8 cellular contexts compared by ENCODE assay signal in genomic region chr6:127342296-127342945, GRCh38. TPM values are rescaled to one million over a fixed set of nuclear protein-coding genes. Genes with fewer than 3 reads are reported as not detected.
A peak's percentile ranks its signal among the peaks of the same experiment; 100 is the strongest.
DNase-seq lines count a peak whose midpoint lies in the region; ATAC-seq, FAIRE-seq and TF ChIP-seq lines count a peak whose summit lies in the region.

No MANE protein-coding gene starts in this region.

- peaks cover 17% of the 10 kb centered on the region for H3K4me1 ChIP-seq in thymus (ENCODE audit: control insufficient read depth, insufficient read depth, low read length)

- no peak overlapping the region for H3K4me3 Mint-ChIP-seq in CD4-positive, alpha-beta T cell

- H3K27ac ChIP-seq in CD4-positive, alpha-beta T cell (ENCODE audit: low read depth, low read length): peak overlapping the region; percentile 72
- no peak overlapping the region for H3K27ac ChIP-seq in thymus (ENCODE audit: low read depth)

- ATAC-seq in CD4-positive, alpha-beta T cell (ENCODE audit: poor library complexity): no peak
- peak; percentile 1 for ATAC-seq in HG03354 (IDR thresholded peaks at IDR 0.05; ENCODE audit: poor library complexity, severe bottlenecking, unreplicated experiment)

- no peak overlapping the region for H3K27ac Mint-ChIP-seq in CD4-positive, alpha-beta T cell

- H3K27me3 ChIP-seq in CD4-positive, alpha-beta T cell (ENCODE audit: control insufficient read depth, insufficient read depth, low read length): no peaks in the 10 kb centered on the region
- H3K27me3 ChIP-seq in thymus (ENCODE audit: control insufficient read depth, insufficient read depth): no peaks in the 10 kb centered on the region

- no peaks in the 10 kb centered on the region for H3K9me3 Mint-ChIP-seq in CD4-positive, alpha-beta T cell

- no peak for TF ChIP-seq CTCF in CD4-positive, alpha-beta T cell (IDR thresholded peaks at IDR 0.05)

- CTCF ChIA-PET in CD4-positive, alpha-beta T cell (lab: Charles Lee): interaction anchor here (1.1 kb wide), 1 partner anchor 174 kb away, joined by 3 read pairs; no protein-coding TSS in a partner anchor

- no peaks in the 10 kb centered on the region for H3K36me3 Mint-ChIP-seq in CD4-positive, alpha-beta T cell (ENCODE audit: low read depth)

- no peak for DNase-seq in CD4-positive, alpha-beta T cell
- DNase-seq in amniotic epithelial cell (ENCODE audit: low read depth) (peak; percentile 70), iris pigment epithelial cell (ENCODE audit: low read depth) (peak; percentile 56), cerebellum (ENCODE audit: low spot score) (no peak), HTR-8/SVneo (ENCODE audit: insufficient read length, low spot score) (no peak)
- DNase-seq in activated naive CD4-positive, alpha-beta T cell treated with anti-CD3 and anti-CD28 coated beads, Interleukin-2, amount 50 U/mL, for 16 hours: no peak

- no peaks in the 10 kb centered on the region for H3K36me3 ChIP-seq in thymus (ENCODE audit: control insufficient read depth, insufficient read depth)

- H3K4me1 Mint-ChIP-seq in CD4-positive, alpha-beta T cell (ENCODE audit: low read depth): peaks cover 16% of the 10 kb centered on the region

- peak overlapping the region; percentile 88 for H3K4me3 ChIP-seq in thymus (ENCODE audit: low read length)

- POLR2A ChIA-PET in CD4-positive, alpha-beta T cell (lab: Charles Lee): interaction anchor here (0.6 to 2.2 kb wide), 5 partner anchors 51 to 1561 kb away, joined by 3 to 16 read pairs (median 3); partner anchors contain the start of gene RNF146

- 51% methylated on average over 10 of the region's 10 CpGs for WGBS in thymus

- intact Hi-C loops in CD4-positive, alpha-beta T cell (cut with DNase I, micrococcal nuclease): loop anchor here in 1 of 2 experiments (5.0 kb wide), 2 partner anchors 40 to 75 kb away; partner anchors contain the start of gene RNF146

- no peak for FAIRE-seq in HTR-8/SVneo (lab: Jason Lieb, UNC)

- no peaks in the 10 kb centered on the region for H3K9me3 ChIP-seq in CD4-positive, alpha-beta T cell (ENCODE audit: control insufficient read depth, low read length)
- no peaks in the 10 kb centered on the region for H3K9me3 ChIP-seq in thymus (ENCODE audit: control insufficient read depth)

- no peaks in the 10 kb centered on the region for H3K27me3 Mint-ChIP-seq in CD4-positive, alpha-beta T cell

RNA-seq across cellular contexts. Expression of gene ECHDC1, which starts 1.0 kb away (rescaled TPM):
- 1 to 10 TPM; 6.5 to 7.4 TPM for total RNA-seq in CD4-positive, alpha-beta T cell
- 51.5 TPM for polyA plus RNA-seq in thymus
- total RNA-seq in cerebellum: 58.5 TPM

Comparison
In these comparisons a context has a peak if more than half of its experiments do, and no peak if none do; other contexts are left out.
1. DNase-seq: peak in amniotic epithelial cell (single experiment) and iris pigment epithelial cell (single experiment); none in CD4-positive, alpha-beta T cell (0 of 10), activated naive CD4-positive, alpha-beta T cell treated with anti-CD3 and anti-CD28 coated beads, Interleukin-2, amount 50 U/mL, for 16 hours (single experiment), cerebellum (single experiment) and HTR-8/SVneo (single experiment).